ENCODE assay signal across 18 cellular contexts in the genomic region with DNA sequence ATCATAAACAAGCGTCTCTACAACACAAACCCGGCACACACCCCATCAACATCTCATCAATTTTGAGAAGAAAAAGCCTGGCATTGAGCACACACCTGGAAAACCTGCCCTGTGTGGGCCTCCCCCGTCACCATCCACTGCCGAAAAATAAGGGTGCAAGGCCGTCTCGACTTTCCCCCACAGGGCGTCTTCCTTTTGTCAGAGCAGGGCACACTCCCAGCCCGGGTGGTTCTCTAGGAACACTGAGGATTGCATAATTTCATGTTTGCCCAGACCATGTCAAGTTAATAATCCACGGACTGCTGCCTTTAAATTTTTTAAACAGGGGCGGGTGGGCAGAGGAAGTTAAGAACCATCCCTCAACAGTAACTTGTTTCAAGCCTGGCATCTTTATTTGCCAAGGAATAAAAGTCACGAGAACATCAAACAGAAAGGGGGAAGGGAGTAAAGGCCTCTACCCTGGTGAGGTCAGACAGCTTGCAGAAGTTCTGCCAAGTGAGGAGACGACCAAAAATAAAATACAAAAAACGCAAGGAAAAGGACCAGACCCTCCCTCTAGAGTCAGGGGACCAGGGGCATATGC. TPM values are rescaled to one million over a fixed set of nuclear protein-coding genes. Genes with fewer than 3 reads are reported as not detected.
DNase-seq lines count a peak whose midpoint lies in the region; ATAC-seq, FAIRE-seq and TF ChIP-seq lines count a peak whose summit lies in the region.
"Had no signal": no experiment of that assay in that cellular context is flagged by ENCODE, and none has a peak within 500 bp of the region (broad histone marks: within the 10 kb centered on the region; RNA-seq: fewer than 3 reads in every experiment).

No MANE protein-coding gene starts in this region.

- H3K27me3 Mint-ChIP-seq in H9 (ENCODE audit: low read depth), result peaks cover 51% of the 10 kb centered on the region

- no peak overlapping the region for H3K56ac ChIP-seq in H9 (ENCODE audit: insufficient read length, low read depth, low read length)

- no peak overlapping the region for H2BK15ac ChIP-seq in H9 (ENCODE audit: low read depth, low read length)

- H3K4me2 ChIP-seq in K562 (ENCODE audit: insufficient read depth, low read length), result no peak overlapping the region
- H3K4me2 ChIP-seq in H9 (ENCODE audit: insufficient read depth, insufficient read length, low read length), result no peak overlapping the region

- no peak overlapping the region for H3K14ac ChIP-seq in H9 (ENCODE audit: insufficient read depth, low read length)

- H3K27ac ChIP-seq in K562 (ENCODE audit: extremely low read depth, low read depth, low read length), result no peak overlapping the region
- peak overlapping the region in 3 of 21 experiments; percentile 19 to 82 (median 21) for H3K27ac ChIP-seq in skin epidermis
- H3K27ac ChIP-seq in ascending aorta, result no peak overlapping the region
- no peak overlapping the region for H3K27ac ChIP-seq in H9 (ENCODE audit: insufficient read length, low read depth, low read length)
- H3K27ac ChIP-seq: HL-60 had no signal

- TSS peak; percentile 73 for BruUV-seq in K562 (replicated peaks; lab: Mats Ljungman, UMichigan)

- TF ChIP-seq POLR2A in K562 (conservative IDR thresholded peaks at IDR 0.05), result no peak

- H4K8ac ChIP-seq in H9 (replicated peaks; ENCODE audit: insufficient read length, low read depth, low read length), result no peak overlapping the region

- no peak for TF ChIP-seq CTCF in K562 (IDR thresholded peaks at IDR 0.05 in 2 of 3, conservative IDR thresholded peaks at IDR 0.05 in 1 of 3; ENCODE audit: insufficient read depth in 2 of 3, low read depth in 1 of 3, low read length in 3 of 3)
- no peak for TF ChIP-seq CTCF in ascending aorta (IDR thresholded peaks at IDR 0.05)
- TF ChIP-seq CTCF in H9 (conservative IDR thresholded peaks at IDR 0.05), result no peak

- no peak overlapping the region; a peak in 1 of 7 replicates for H3K27ac Mint-ChIP-seq in H9
- H3K27ac Mint-ChIP-seq: B cell had no signal

- no peak for TF ChIP-seq RAD21 in K562 (CRISPR knock-in tag; conservative IDR thresholded peaks at IDR 0.05 in 1 of 2, IDR thresholded peaks at IDR 0.05 in 1 of 2)

- POLR2A ChIA-PET in K562 (lab: Yijun Ruan, JAX), result interaction anchor here (0.6 kb wide), 2 partner anchors 13 to 22 kb away, joined by 3 read pairs; no protein-coding TSS in a partner anchor

- intact Hi-C loops in K562 (cut with micrococcal nuclease) (no loop called here), ascending aorta (cut with DNase I) (no loop called here)

- no peaks in the 10 kb centered on the region for H3K9me1 ChIP-seq in K562 (ENCODE audit: control insufficient read depth, insufficient read depth, low read length)

- H3T11ph ChIP-seq in H9 (ENCODE audit: low read length), result no peak overlapping the region

- no peak for ATAC-seq in K562
- no peak for ATAC-seq in HG03097 (IDR thresholded peaks at IDR 0.05; ENCODE audit: low FRiP score, unreplicated experiment)
- ATAC-seq: activated T-cell treated with anti-CD3 and anti-CD28 coated beads, Interleukin-2, amount 50 U/mL, for 4 hours had no signal

- no peak overlapping the region for H2BK20ac ChIP-seq in H9 (ENCODE audit: low read depth, low read length, poor library complexity, severe bottlenecking)

- H3K4me3 ChIP-seq in K562, result no peak overlapping the region
- H3K4me3 ChIP-seq in skin epidermis, result peak overlapping the region in 4 of 7 experiments; percentile 11 to 66 (median 54)
- H3K4me3 ChIP-seq in ascending aorta, result no peak overlapping the region

- no peak overlapping the region for H2BK120ac ChIP-seq in H9 (ENCODE audit: low read depth, low read length, poor library complexity, severe bottlenecking)

- WGBS in K562 (ENCODE audit: insufficient coverage, low coverage, missing lambda C conversion rate), result 40% methylated on average over 12 of the region's 13 CpGs
- WGBS in H9 (ENCODE audit: extremely low coverage, insufficient read length, low lambda C conversion rate), result no CpG with 5 or more reads among the region's 13 CpGs

- H3K23me2 ChIP-seq in H9 (ENCODE audit: insufficient read length, low read depth, low read length, poor library complexity, severe bottlenecking), result peaks cover 3% of the 10 kb centered on the region

- H4K5ac ChIP-seq in H9 (ENCODE audit: insufficient read length, low read depth, low read length), result no peak overlapping the region

- no peak for FAIRE-seq in K562 (lab: Jason Lieb, UNC)
- FAIRE-seq: GM18507 had no signal

- no peak overlapping the region for H3K23ac ChIP-seq in H9 (ENCODE audit: insufficient read length, low read depth, low read length)

- DNase-seq in HuH-7.5 (ENCODE audit: low spot score) (peak; percentile 62), K562 (ENCODE audit: extremely low read depth in 1 of 4, low spot score in 3 of 4) (no peak), kidney tubule cell (ENCODE audit: low spot score) (peak; percentile 38), ascending aorta (ENCODE audit: low spot score in 2 of 2) (no peak), H9 (no peak), cerebellar cortex (ENCODE audit: low spot score) (no peak)
- DNase-seq: activated CD4-positive, alpha-beta T cell treated with anti-CD3 and anti-CD28 coated beads, Interleukin-2, amount 50 U/mL, for 4 hours; activated T-cell treated with anti-CD3 and anti-CD28 coated beads, Interleukin-2, amount 50 U/mL, for 4 hours; central memory CD4-positive, alpha-beta T cell; NCI-H1436 treated with DMSO at 0.1 percent for 48 hours; NCI-H510A; posterior cingulate gyrus; stimulated activated CD4-positive, alpha-beta T cell treated with anti-CD3 and anti-CD28 coated beads, Interleukin-15, amount 100 ng/mL, for 24 hours had no signal

- H3K4ac ChIP-seq in H9 (ENCODE audit: low read depth, low read length), result no peak overlapping the region

- no peaks in the 10 kb centered on the region for H3K79me2 ChIP-seq in K562 (ENCODE audit: control insufficient read depth, insufficient read depth, low read length)
- no peaks in the 10 kb centered on the region for H3K79me2 ChIP-seq in H9 (ENCODE audit: insufficient read depth, low read length)

- H3K36me3 ChIP-seq in K562 (ENCODE audit: control insufficient read depth, insufficient read depth, low read length) (no peaks in the 10 kb centered on the region), ascending aorta (no peaks in the 10 kb centered on the region)

- H3K4me1 Mint-ChIP-seq in H9, result peaks cover 7 to 10% of the 10 kb centered on the region in 2 experiments

- H3K9me3 Mint-ChIP-seq in H9, result peaks cover 0 to 3% of the 10 kb centered on the region in 2 experiments; a peak in 1 of 5 replicates
- H3K9me3 Mint-ChIP-seq: activated T-cell treated with anti-CD3 and anti-CD28 coated beads, Interleukin-2, amount 50 U/mL, for 4 hours had no signal

- CTCF ChIA-PET in K562 (lab: Yijun Ruan, JAX; ENCODE audit: low intra/inter-chr PET ratio), result no interaction called here

- H2BK5ac ChIP-seq in H9 (ENCODE audit: insufficient read length, low read length), result no peak overlapping the region

- no peak overlapping the region for H2BK12ac ChIP-seq in H9 (ENCODE audit: insufficient read length, low read depth, low read length)

- in situ Hi-C loops in K562 (cut with MboI), result no loop called here

- H4K91ac ChIP-seq in H9 (ENCODE audit: insufficient read length, low read depth, low read length), result no peak overlapping the region

- H3K9me3 ChIP-seq in K562 (replicated peaks; ENCODE audit: control insufficient read depth, insufficient read depth, low read depth, low read length), result no peaks in the 10 kb centered on the region
- H3K9me3 ChIP-seq in ascending aorta, result no peaks in the 10 kb centered on the region
- H3K9me3 ChIP-seq in H9 (ENCODE audit: control insufficient read depth, low read depth, low read length), result no peaks in the 10 kb centered on the region

- no peak overlapping the region; a peak in 1 of 5 replicates for H3K4me3 Mint-ChIP-seq in H9
- H3K4me3 Mint-ChIP-seq: activated T-cell treated with anti-CD3 and anti-CD28 coated beads, Interleukin-2, amount 50 U/mL, for 4 hours had no signal

- no peak for TF ChIP-seq EP300 in K562 (IDR thresholded peaks at IDR 0.05; ENCODE audit: low read length)

- no peak overlapping the region for H3K18ac ChIP-seq in H9 (ENCODE audit: insufficient read length, low read depth, low read length)

- H3K9ac ChIP-seq in K562 (ENCODE audit: insufficient read depth in 1 of 2, low read depth in 2 of 2, low read length in 2 of 2), result no peak overlapping the region
- H3K9ac ChIP-seq in H9 (ENCODE audit: extremely low read depth, insufficient read length, low read length), result no peak overlapping the region

- H2AFZ ChIP-seq in K562 (ENCODE audit: low read depth, low read length) (peak overlapping the region; percentile 42; the same call in 1 of the 2 replicates), H9 (ENCODE audit: low read length) (no peak overlapping the region)

- H4K20me1 ChIP-seq in K562 (replicated peaks; ENCODE audit: control insufficient read depth, insufficient read depth, low read length) (0 out of 2 replicates have a peak, but pooled peaks cover 3% of the 10 kb centered on the region), H9 (ENCODE audit: control insufficient read depth, insufficient read depth, insufficient read length) (no peaks in the 10 kb centered on the region)

- H3K36me3 Mint-ChIP-seq in H9 (ENCODE audit: insufficient read depth in 1 of 3, low read depth in 3 of 3), result no peaks in the 10 kb centered on the region

- H3K4me1 ChIP-seq in K562 (replicated peaks in 1 of 2; ENCODE audit: control insufficient read depth in 2 of 2, insufficient read depth in 2 of 2, low read length in 2 of 2), result peaks cover 0 to 18% of the 10 kb centered on the region in 2 experiments; a peak in 3 of 5 replicates
- peaks cover 0 to 4% of the 10 kb centered on the region in 2 donors for H3K4me1 ChIP-seq in ascending aorta
- H3K4me1 ChIP-seq in H9 (ENCODE audit: insufficient read depth, low read length), result no peaks in the 10 kb centered on the region

- no peaks in the 10 kb centered on the region for H3K79me1 ChIP-seq in H9 (ENCODE audit: insufficient read depth, low read depth, low read length, poor library complexity, severe bottlenecking)

- H2AK5ac ChIP-seq in H9 (ENCODE audit: insufficient read length, low read length), result no peak overlapping the region

- peaks cover 8 to 46% of the 10 kb centered on the region in 2 experiments; a peak in 3 of 5 replicates for H3K27me3 ChIP-seq in K562 (ENCODE audit: control insufficient read depth in 2 of 2, insufficient read depth in 2 of 2, low read length in 2 of 2)
- peaks cover 8% of the 10 kb centered on the region for H3K27me3 ChIP-seq in ascending aorta
- peaks cover 10% of the 10 kb centered on the region; the same call in 1 of the 2 replicates for H3K27me3 ChIP-seq in H9 (ENCODE audit: insufficient read depth, low read length)

RNA-seq across cellular contexts. Expression of gene TFCP2L1, which starts 2.1 kb away (rescaled TPM):
- 0.83 and 0.92 TPM in 2 replicates for total RNA-seq in K562 (2011; cell fraction: chromatin; rRNA removed; ENCODE audit: low replicate concordance)
- 0.33 and 0.53 TPM in 2 replicates for total RNA-seq in K562 (2011; cell fraction: nucleolus; rRNA removed)
- total RNA-seq in K562 (2011; cell fraction: nucleoplasm; rRNA removed), result 0.73 and 1.1 TPM in 2 replicates
- total RNA-seq in K562 (2014; rRNA removed) (0.45 and 0.49 TPM in 2 replicates), K562 (2014; rRNA removed; fragmentation: Illumina TruSeq; extraction: Trizol) (0.44 and 0.45 TPM in 2 replicates), K562 (2015; rRNA removed; fragmentation: Illumina TruSeq; extraction: Trizol) (0.34 and 0.36 TPM in 2 replicates), K562 (2021) (1.00 and 1.1 TPM in 2 replicates), ascending aorta (5.5 TPM), H9 (2021) (1.8 and 1.9 TPM in 2 replicates)
- polyA plus RNA-seq in K562 (2011; rRNA removed) (0.26 and 0.54 TPM in 2 replicates), K562 (2014; fragmentation: Illumina TruSeq; extraction: Trizol) (0.51 and 0.58 TPM in 2 replicates), K562 (2014; fragmentation: Nextera tagmentation; extraction: Ambion mirVana) (under 1 TPM; 0.08 to 0.15 TPM), K562 (2014; rRNA removed) (0.42 and 0.74 TPM in 2 replicates)
- 0.56 and 1.3 TPM in 2 replicates for polyA plus RNA-seq in K562 (2011; cell fraction: cytosol; rRNA removed)
- 0.87 and 1.6 TPM in 2 replicates for polyA plus RNA-seq in K562 (2011; cell fraction: nucleus; rRNA removed)
- polyA plus RNA-seq in K562 (2012), result 0.27 and 1.2 TPM in 2 replicates
- polyA minus RNA-seq in K562 (2011; rRNA and poly(A)+ RNA removed), result 0.51 and 0.74 TPM in 2 replicates
- 0.48 and 0.73 TPM in 2 replicates for polyA minus RNA-seq in K562 (2011; cell fraction: cytosol; rRNA and poly(A)+ RNA removed)
- 0.22 and 0.27 TPM in 2 replicates for polyA minus RNA-seq in K562 (2011; cell fraction: nucleus; rRNA and poly(A)+ RNA removed)
- total RNA-seq: B cell had no signal

Comparison
In these comparisons a context has a peak if more than half of its experiments do, and no peak if none do; other contexts are left out.
1. DNase-seq: peak in HuH-7.5 (single experiment) and kidney tubule cell (single experiment); none in K562 (0 of 4), ascending aorta (0 of 2), H9 (single experiment) and cerebellar cortex (single experiment).
2. H3K4me3 ChIP-seq: peak in skin epidermis (4 of 7); none in K562 (single experiment) and ascending aorta (0 of 2).